In genomic region chr10:35574924-35575352, GRCh38 we compare ENCODE assay signal across 16 cellular contexts. TPM values are rescaled to one million over a fixed set of nuclear protein-coding genes. Genes with fewer than 3 reads are reported as not detected.
A peak's percentile ranks its signal among the peaks of the same experiment; 100 is the strongest.
DNase-seq lines count a peak whose midpoint lies in the region; ATAC-seq, FAIRE-seq and TF ChIP-seq lines count a peak whose summit lies in the region.
"Had no signal": no experiment of that assay in that cellular context is flagged by ENCODE, and none has a peak within 500 bp of the region (broad histone marks: within the 10 kb centered on the region; RNA-seq: fewer than 3 reads in every experiment).

No MANE protein-coding gene starts in this region.

- H3K9me2 ChIP-seq in HCT116 (ENCODE audit: insufficient read depth), result no peaks in the 10 kb centered on the region

- RAD21 ChIA-PET in HCT116 (lab: Charles Lee; ENCODE audit: low non-redundant PET in 1 of 2, low total read pairs in 2 of 2, uncharacterized antibody in 2 of 2, unreplicated experiment in 2 of 2), result no interaction called here

- TF ChIP-seq POLR2A in HCT116 (IDR thresholded peaks at IDR 0.05; ENCODE audit: borderline replicate concordance, extremely low read depth, insufficient read depth, insufficient read length), result no peak

- POLR2A ChIA-PET in HCT116 (lab: Charles Lee) (no interaction called here), WTC11 (lab: Charles Lee) (no interaction called here)

- peaks cover 3% of the 10 kb centered on the region for H3K36me3 Mint-ChIP-seq in WTC11
- peaks cover 21% of the 10 kb centered on the region for H3K36me3 Mint-ChIP-seq in activated CD4-positive, alpha-beta T cell treated with anti-CD3 and anti-CD28 coated beads, Interleukin-2, amount 10 ng/mL, durations not matched to agents 24 days and 14 days (ENCODE audit: low read depth)

- H3K27me3 ChIP-seq in HCT116 (ENCODE audit: insufficient read depth, low read length), result no peaks in the 10 kb centered on the region

- H3K9ac ChIP-seq in HCT116 (ENCODE audit: low read length), result no peak overlapping the region

- in situ Hi-C loops in KBM-7 (cut with MboI; ENCODE audit: low pct_unique_long_range_greater_than_20kb, low sequenced_read_pairs), result no loop called here

- no peaks in the 10 kb centered on the region for H3K79me2 ChIP-seq in HCT116 (ENCODE audit: insufficient read depth, low read length)

- BruUV-seq in HCT116 (replicated peaks; lab: Mats Ljungman, UMichigan), result no TSS peak

- no peak overlapping the region for H3K4me3 ChIP-seq in HCT116 (replicated peaks in 1 of 2; ENCODE audit: low read depth in 1 of 2, low read length in 2 of 2)

- H3K4me2 ChIP-seq in HCT116 (ENCODE audit: low read length), result no peak overlapping the region

- CTCF ChIA-PET in HCT116 (lab: Charles Lee), result interaction anchor here (0.9 to 1.5 kb wide), 2 partner anchors 11 to 14 kb away, joined by 3 read pairs; no protein-coding TSS in a partner anchor
- CTCF ChIA-PET in WTC11 (lab: Charles Lee), result interaction anchor here (0.6 to 2.7 kb wide), 21 partner anchors 9 to 1205 kb away, joined by 3 to 28 read pairs (median 5); no protein-coding TSS in a partner anchor

- H3K27ac Mint-ChIP-seq in WTC11, result no peak overlapping the region
- H3K27ac Mint-ChIP-seq in activated CD4-positive, alpha-beta T cell treated with anti-CD3 and anti-CD28 coated beads, Interleukin-2, amount 10 ng/mL, durations not matched to agents 24 days and 14 days, result no peak overlapping the region

- H3K36me3 ChIP-seq in HCT116 (ENCODE audit: control insufficient read depth in 1 of 2, insufficient read depth in 2 of 2, low read length in 2 of 2), result no peaks in the 10 kb centered on the region

- H3K4me1 ChIP-seq in HCT116 (ENCODE audit: control insufficient read depth in 1 of 2, insufficient read depth in 2 of 2, low read length in 2 of 2), result no peaks in the 10 kb centered on the region

- peak; percentile 38; the same call in 1 of the 2 replicates for ATAC-seq in HCT116
- ATAC-seq in WTC11, result peak; percentile 73

- H3K27me3 Mint-ChIP-seq in WTC11 (ENCODE audit: low read depth), result no peaks in the 10 kb centered on the region
- no peaks in the 10 kb centered on the region for H3K27me3 Mint-ChIP-seq in activated CD4-positive, alpha-beta T cell treated with anti-CD3 and anti-CD28 coated beads, Interleukin-2, amount 10 ng/mL, durations not matched to agents 24 days and 14 days
- H3K27me3 Mint-ChIP-seq: CD8-positive, alpha-beta memory T cell had no signal

- H3K4me1 Mint-ChIP-seq in WTC11, result peaks cover 14% of the 10 kb centered on the region
- H3K4me1 Mint-ChIP-seq in activated CD4-positive, alpha-beta T cell treated with anti-CD3 and anti-CD28 coated beads, Interleukin-2, amount 10 ng/mL, durations not matched to agents 24 days and 14 days, result peaks cover 4% of the 10 kb centered on the region
- H3K4me1 Mint-ChIP-seq: CD8-positive, alpha-beta memory T cell had no signal

- no peak for TF ChIP-seq RAD21 in HCT116 (IDR thresholded peaks at IDR 0.05; ENCODE audit: low read depth)

- FAIRE-seq in frontal cortex (lab: Jason Lieb, UNC), result no peak

- no peak overlapping the region for H3K4me3 Mint-ChIP-seq in WTC11
- no peak overlapping the region for H3K4me3 Mint-ChIP-seq in activated CD4-positive, alpha-beta T cell treated with anti-CD3 and anti-CD28 coated beads, Interleukin-2, amount 10 ng/mL, durations not matched to agents 24 days and 14 days
- H3K4me3 Mint-ChIP-seq: CD8-positive, alpha-beta memory T cell had no signal

- H3K9me3 Mint-ChIP-seq in WTC11, result peaks cover 8% of the 10 kb centered on the region
- no peaks in the 10 kb centered on the region for H3K9me3 Mint-ChIP-seq in activated CD4-positive, alpha-beta T cell treated with anti-CD3 and anti-CD28 coated beads, Interleukin-2, amount 10 ng/mL, durations not matched to agents 24 days and 14 days

- DNase-seq in AG08396 (ENCODE audit: low spot score) (peak; percentile 44), HCT116 (ENCODE audit: low read depth, low spot score) (no peak), WTC11 (ENCODE audit: low spot score) (peak; percentile 55), iris pigment epithelial cell (ENCODE audit: low read depth) (peak; percentile 86), frontal cortex (ENCODE audit: low spot score in 2 of 2) (no peak), KBM-7 (no peak), occipital lobe (lab: John Stamatoyannopoulos, UW) (no peak)
- no peak for DNase-seq in activated CD4-positive, alpha-beta T cell treated with anti-CD3 and anti-CD28 coated beads, Interleukin-2, amount 10 ng/mL, durations not matched to agents 24 days and 14 days
- DNase-seq: activated CD4-positive, alpha-beta T cell treated with anti-CD3 and anti-CD28 coated beads for 1 hour; activated naive CD4-positive, alpha-beta T cell treated with Interleukin-2 at 50 U/mL for 16 hours; CD8-positive, alpha-beta memory T cell; effector CD8-positive, alpha-beta T cell; NCI-H1930; RPMI8226 had no signal

- H4K20me1 ChIP-seq in HCT116 (ENCODE audit: insufficient read depth), result no peaks in the 10 kb centered on the region; the same call in 1 of the 2 replicates

- TF ChIP-seq CTCF in HCT116 (IDR thresholded peaks at IDR 0.05 in 2 of 3, conservative IDR thresholded peaks at IDR 0.05 in 1 of 3; ENCODE audit: borderline replicate concordance in 1 of 3, insufficient read depth in 1 of 3, low read depth in 2 of 3, low read length in 2 of 3) (peak in 2 of 3 experiments; percentile 49 to 52; a peak in 4 of 6 replicates), WTC11 (IDR thresholded peaks at IDR 0.05) (no peak; the same call in 1 of the 2 replicates)

- intact Hi-C loops in HCT116 (cut with micrococcal nuclease), result no loop called here
- intact Hi-C loops in activated CD4-positive, alpha-beta T cell treated with anti-CD3 and anti-CD28 coated beads, Interleukin-2, amount 10 ng/mL, durations not matched to agents 24 days and 14 days (cut with micrococcal nuclease), result no loop called here

- no peak overlapping the region for H2AFZ ChIP-seq in HCT116 (ENCODE audit: low read depth, low read length, poor library complexity, severe bottlenecking)

- no peaks in the 10 kb centered on the region for H3K9me3 ChIP-seq in HCT116 (ENCODE audit: control insufficient read depth in 1 of 2, insufficient read depth in 1 of 2, low read depth in 1 of 2, low read length in 2 of 2)

- H3K27ac ChIP-seq in HCT116 (ENCODE audit: low read depth, low read length), result no peak overlapping the region

TF ChIP-seq in HCT116, 20 proteins besides CTCF, POLR2A, EP300 and RAD21:
- TF ChIP-seq EZH2phosphoT487 (IDR thresholded peaks at IDR 0.05; ENCODE audit: borderline replicate concordance), result no peak
- no peak for TF ChIP-seq FOSL1 (IDR thresholded peaks at IDR 0.05; ENCODE audit: low read depth)
- no peak for TF ChIP-seq SP1 (IDR thresholded peaks at IDR 0.05; ENCODE audit: low read depth)
- TF ChIP-seq SRF (IDR thresholded peaks at IDR 0.05; ENCODE audit: low read depth), result no peak
- TF ChIP-seq JUND (IDR thresholded peaks at IDR 0.05), result no peak

TF ChIP-seq in WTC11, 78 proteins besides CTCF, POLR2A, EP300 and RAD21:
- TF ChIP-seq GTF2I (CRISPR knock-in tag; conservative IDR thresholded peaks at IDR 0.05) (no peak), ZNF423 (CRISPR knock-in tag; IDR thresholded peaks at IDR 0.05) (peak; percentile 84), NR2C2 (CRISPR knock-in tag; IDR thresholded peaks at IDR 0.05) (no peak)
- TF ChIP-seq, protein P1, sequence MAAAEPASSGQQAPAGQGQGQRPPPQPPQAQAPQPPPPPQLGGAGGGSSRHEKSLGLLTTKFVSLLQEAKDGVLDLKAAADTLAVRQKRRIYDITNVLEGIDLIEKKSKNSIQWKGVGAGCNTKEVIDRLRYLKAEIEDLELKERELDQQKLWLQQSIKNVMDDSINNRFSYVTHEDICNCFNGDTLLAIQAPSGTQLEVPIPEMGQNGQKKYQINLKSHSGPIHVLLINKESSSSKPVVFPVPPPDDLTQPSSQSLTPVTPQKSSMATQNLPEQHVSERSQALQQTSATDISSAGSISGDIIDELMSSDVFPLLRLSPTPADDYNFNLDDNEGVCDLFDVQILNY (CRISPR knock-in tag; IDR thresholded peaks at IDR 0.05), result no peak
- TF ChIP-seq, protein P2, sequence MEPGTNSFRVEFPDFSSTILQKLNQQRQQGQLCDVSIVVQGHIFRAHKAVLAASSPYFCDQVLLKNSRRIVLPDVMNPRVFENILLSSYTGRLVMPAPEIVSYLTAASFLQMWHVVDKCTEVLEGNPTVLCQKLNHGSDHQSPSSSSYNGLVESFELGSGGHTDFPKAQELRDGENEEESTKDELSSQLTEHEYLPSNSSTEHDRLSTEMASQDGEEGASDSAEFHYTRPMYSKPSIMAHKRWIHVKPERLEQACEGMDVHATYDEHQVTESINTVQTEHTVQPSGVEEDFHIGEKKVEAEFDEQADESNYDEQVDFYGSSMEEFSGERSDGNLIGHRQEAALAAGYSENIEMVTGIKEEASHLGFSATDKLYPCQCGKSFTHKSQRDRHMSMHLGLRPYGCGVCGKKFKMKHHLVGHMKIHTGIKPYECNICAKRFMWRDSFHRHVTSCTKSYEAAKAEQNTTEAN (CRISPR knock-in tag; IDR thresholded peaks at IDR 0.05), result no peak

RNA-seq across cellular contexts. Expression of gene GJD4, which starts 30.2 kb away (rescaled TPM):
- total RNA-seq in HCT116 (2021; ENCODE audit: unreplicated experiment) (not detected), WTC11 (2021) (not detected in 3 replicates), frontal cortex (not detected), occipital lobe (not detected)
- polyA plus RNA-seq in HCT116 (2012), result not detected in 2 replicates
- total RNA-seq in activated CD4-positive, alpha-beta T cell treated with anti-CD3 and anti-CD28 coated beads, Interleukin-2, amount 10 ng/mL, durations not matched to agents 24 days and 14 days, result not detected in 2 replicates
- total RNA-seq: CD8-positive, alpha-beta memory T cell; osteocyte; urinary bladder had no signal
- polyA plus RNA-seq: CD8-positive, alpha-beta memory T cell; urinary bladder had no signal

Comparison
In these comparisons a context has a peak if more than half of its experiments do, and no peak if none do; other contexts are left out.
1. DNase-seq: peak in AG08396 (single experiment), WTC11 (single experiment) and iris pigment epithelial cell (single experiment); none in HCT116 (single experiment), frontal cortex (0 of 2), KBM-7 (single experiment), activated CD4-positive, alpha-beta T cell treated with anti-CD3 and anti-CD28 coated beads, Interleukin-2, amount 10 ng/mL, durations not matched to agents 24 days and 14 days (single experiment) and occipital lobe (single experiment).